24 cellular contexts compared by ENCODE assay signal in the genomic region with DNA sequence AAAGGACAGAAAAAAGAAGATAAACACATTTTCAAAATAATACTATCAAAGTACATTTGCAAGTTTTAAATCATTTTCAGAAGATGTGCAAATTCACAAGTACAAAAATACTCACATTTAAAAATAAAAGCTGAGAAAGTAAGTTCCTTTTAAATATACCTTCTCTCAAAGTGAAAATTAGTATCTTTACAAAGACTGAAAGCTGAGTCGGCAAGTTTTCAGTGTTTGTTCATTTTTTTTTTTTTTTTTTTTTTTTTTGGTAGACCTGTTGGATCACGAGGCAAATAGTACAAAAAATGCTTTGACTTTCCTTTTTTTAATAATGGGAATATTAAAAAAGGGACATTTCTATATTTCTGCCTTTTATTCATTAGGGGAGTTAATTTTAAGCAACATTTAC.
DNase-seq lines count a peak whose midpoint lies in the region; ATAC-seq, FAIRE-seq and TF ChIP-seq lines count a peak whose summit lies in the region.
"Had no signal": no experiment of that assay in that cellular context is flagged by ENCODE, and none has a peak within 500 bp of the region (broad histone marks: within the 10 kb centered on the region; RNA-seq: fewer than 3 reads in every experiment).

No MANE protein-coding gene starts in this region.

- H3K9me3 ChIP-seq in HepG2 (ENCODE audit: low read length) (no peaks in the 10 kb centered on the region), right lobe of liver (no peaks in the 10 kb centered on the region), K562 (replicated peaks; ENCODE audit: control insufficient read depth, insufficient read depth, low read depth, low read length) (no peaks in the 10 kb centered on the region), kidney (ENCODE audit: control insufficient read depth in 1 of 2, low read length in 2 of 2) (no peaks in the 10 kb centered on the region)
- H3K9me3 ChIP-seq in naive thymus-derived CD4-positive, alpha-beta T cell (ENCODE audit: control insufficient read depth in 2 of 3, low read length in 3 of 3): no peaks in the 10 kb centered on the region
- H3K9me3 ChIP-seq: BE2C; BLaER1 treated with 17β-estradiol and CSF1 and Interleukin-3, amounts not matched to agents 10 nM and 100 nM had no signal

- BruUV-seq in HepG2 (replicated peaks; lab: Mats Ljungman, UMichigan) (no TSS peak), K562 (replicated peaks; lab: Mats Ljungman, UMichigan) (no TSS peak)

- TF ChIP-seq EP300 in HepG2 (IDR thresholded peaks at IDR 0.05; ENCODE audit: low read depth in 2 of 2, low read length in 2 of 2) (no peak), HepG2 (CRISPR knock-in tag; IDR thresholded peaks at IDR 0.05; ENCODE audit: borderline replicate concordance) (no peak), K562 (IDR thresholded peaks at IDR 0.05; ENCODE audit: low read length) (no peak)

- in situ Hi-C loops in HepG2 (cut with HindIII; ENCODE audit: extremely low pct_ligation_motif_present, low pct_unique_long_range_greater_than_20kb) (no loop called here), K562 (cut with MboI) (loop anchor here (25.0 kb wide), 1 partner anchor 635 kb away; no protein-coding TSS in a partner anchor)

- no peaks in the 10 kb centered on the region for H3K36me3 Mint-ChIP-seq in naive thymus-derived CD4-positive, alpha-beta T cell
- H3K36me3 Mint-ChIP-seq: CD14-positive monocyte; CD8-positive, alpha-beta memory T cell had no signal

- no peaks in the 10 kb centered on the region for H3K4me1 Mint-ChIP-seq in naive thymus-derived CD4-positive, alpha-beta T cell
- H3K4me1 Mint-ChIP-seq: CD14-positive monocyte; CD8-positive, alpha-beta memory T cell had no signal

- H3K9me3 Mint-ChIP-seq in naive thymus-derived CD4-positive, alpha-beta T cell: peaks cover 0 to 8% (median 0%) of the 10 kb centered on the region in 11 donors

- no peak overlapping the region for H3K27ac Mint-ChIP-seq in naive thymus-derived CD4-positive, alpha-beta T cell
- H3K27ac Mint-ChIP-seq: CD14-positive monocyte; CD4-positive, alpha-beta T cell; CD8-positive, alpha-beta memory T cell had no signal

- no peak overlapping the region for H3K4me3 ChIP-seq in HepG2 (replicated peaks in 1 of 3; ENCODE audit: insufficient read depth in 1 of 3, low read depth in 2 of 3, low read length in 3 of 3)
- no peak overlapping the region for H3K4me3 ChIP-seq in right lobe of liver
- H3K4me3 ChIP-seq in K562: no peak overlapping the region
- H3K4me3 ChIP-seq in kidney (ENCODE audit: low read length in 2 of 2): no peak overlapping the region
- H3K4me3 ChIP-seq in naive thymus-derived CD4-positive, alpha-beta T cell (ENCODE audit: low read length): no peak overlapping the region
- H3K4me3 ChIP-seq: BLaER1 treated with 17β-estradiol and CSF1 and Interleukin-3, amounts not matched to agents 10 nM and 100 nM had no signal

- POLR2A ChIA-PET in HepG2 (lab: Yijun Ruan, JAX) (no interaction called here), K562 (lab: Yijun Ruan, JAX) (no interaction called here)
- POLR2A ChIA-PET in naive thymus-derived CD4-positive, alpha-beta T cell (lab: Charles Lee): no interaction called here

- intact Hi-C loops in HepG2 (cut with micrococcal nuclease; ENCODE audit: unreplicated experiment): no loop called here
- intact Hi-C loops in right lobe of liver (cut with DNase I): no loop called here
- intact Hi-C loops in K562 (cut with micrococcal nuclease): no loop called here
- intact Hi-C loops in kidney (cut with DNase I): no loop called here
- intact Hi-C loops in naive thymus-derived CD4-positive, alpha-beta T cell (cut with micrococcal nuclease): no loop called here

- 0% methylated on average over 2 of the region's 2 CpGs for WGBS in HepG2 (ENCODE audit: low lambda C conversion rate)
- WGBS in right lobe of liver (ENCODE audit: insufficient coverage, low coverage, low lambda C conversion rate, missing lambda C conversion rate): 44% methylated on average over 2 of the region's 2 CpGs
- WGBS in K562 (ENCODE audit: insufficient coverage, low coverage, missing lambda C conversion rate): 28% methylated on average over 2 of the region's 2 CpGs

- no peak for TF ChIP-seq POLR2A in HepG2 (IDR thresholded peaks at IDR 0.05; ENCODE audit: insufficient read depth in 1 of 2, low read depth in 2 of 2, low read length in 2 of 2)
- TF ChIP-seq POLR2A in right lobe of liver (IDR thresholded peaks at IDR 0.05): no peak
- TF ChIP-seq POLR2A in K562 (conservative IDR thresholded peaks at IDR 0.05): no peak

- H3K27ac ChIP-seq in HepG2 (ENCODE audit: extremely low read length, insufficient read depth, low read length) (no peak overlapping the region), right lobe of liver (no peak overlapping the region), K562 (ENCODE audit: extremely low read depth, low read depth, low read length) (no peak overlapping the region), kidney (ENCODE audit: low read depth in 2 of 2, low read length in 2 of 2) (no peak overlapping the region)
- no peak overlapping the region for H3K27ac ChIP-seq in naive thymus-derived CD4-positive, alpha-beta T cell (ENCODE audit: low read depth, low read length)
- H3K27ac ChIP-seq: 22Rv1; BLaER1 treated with 17β-estradiol and CSF1 and Interleukin-3, amounts not matched to agents 10 nM and 100 nM had no signal

- H3K4me3 Mint-ChIP-seq in naive thymus-derived CD4-positive, alpha-beta T cell: no peak overlapping the region
- H3K4me3 Mint-ChIP-seq: CD14-positive monocyte; CD4-positive, alpha-beta T cell; CD8-positive, alpha-beta memory T cell had no signal

- ATAC-seq in HepG2: no peak
- ATAC-seq in right lobe of liver: no peak
- no peak for ATAC-seq in K562
- no peak for ATAC-seq in naive thymus-derived CD4-positive, alpha-beta T cell

- H3K36me3 ChIP-seq in HepG2 (replicated peaks in 1 of 2; ENCODE audit: control insufficient read depth in 1 of 2, insufficient read depth in 2 of 2, low read length in 2 of 2) (no peaks in the 10 kb centered on the region), right lobe of liver (no peaks in the 10 kb centered on the region), K562 (ENCODE audit: control insufficient read depth, insufficient read depth, low read length) (no peaks in the 10 kb centered on the region), kidney (ENCODE audit: control insufficient read depth in 1 of 2, insufficient read depth in 2 of 2, low read length in 2 of 2) (no peaks in the 10 kb centered on the region)
- H3K36me3 ChIP-seq in naive thymus-derived CD4-positive, alpha-beta T cell (ENCODE audit: control insufficient read depth in 2 of 3, insufficient read depth in 3 of 3, low read length in 3 of 3): no peaks in the 10 kb centered on the region
- H3K36me3 ChIP-seq: BE2C; BLaER1 treated with 17β-estradiol and CSF1 and Interleukin-3, amounts not matched to agents 10 nM and 100 nM had no signal

- no peaks in the 10 kb centered on the region; a peak in 1 of 5 replicates for H3K27me3 ChIP-seq in HepG2 (ENCODE audit: control insufficient read depth in 1 of 2, insufficient read depth in 2 of 2, low read length in 2 of 2)
- no peaks in the 10 kb centered on the region for H3K27me3 ChIP-seq in right lobe of liver
- H3K27me3 ChIP-seq in K562 (ENCODE audit: control insufficient read depth in 2 of 2, insufficient read depth in 2 of 2, low read length in 2 of 2): no peaks in the 10 kb centered on the region
- no peaks in the 10 kb centered on the region for H3K27me3 ChIP-seq in naive thymus-derived CD4-positive, alpha-beta T cell (ENCODE audit: control insufficient read depth in 2 of 2, insufficient read depth in 2 of 2, low read length in 2 of 2)
- H3K27me3 ChIP-seq: BE2C; BLaER1 treated with 17β-estradiol and CSF1 and Interleukin-3, amounts not matched to agents 10 nM and 100 nM had no signal

- H2AFZ ChIP-seq in HepG2 (ENCODE audit: low read length) (no peak overlapping the region), K562 (ENCODE audit: low read depth, low read length) (no peak overlapping the region)

- CTCF ChIA-PET in HepG2 (lab: Yijun Ruan, JAX; ENCODE audit: low intra/inter-chr PET ratio, low total read pairs) (no interaction called here), K562 (lab: Yijun Ruan, JAX; ENCODE audit: low intra/inter-chr PET ratio) (no interaction called here)
- CTCF ChIA-PET in naive thymus-derived CD4-positive, alpha-beta T cell (lab: Charles Lee): no interaction called here

- H4K20me1 ChIP-seq in HepG2 (ENCODE audit: insufficient read depth, low read length): no peaks in the 10 kb centered on the region
- no peaks in the 10 kb centered on the region for H4K20me1 ChIP-seq in K562 (replicated peaks; ENCODE audit: control insufficient read depth, insufficient read depth, low read length)
- H4K20me1 ChIP-seq: BLaER1 treated with 17β-estradiol and CSF1 and Interleukin-3, amounts not matched to agents 10 nM and 100 nM had no signal

- H3K4me1 ChIP-seq in HepG2 (ENCODE audit: insufficient read depth, low read length) (no peaks in the 10 kb centered on the region), right lobe of liver (no peaks in the 10 kb centered on the region), K562 (replicated peaks in 1 of 2; ENCODE audit: control insufficient read depth in 2 of 2, insufficient read depth in 2 of 2, low read length in 2 of 2) (no peaks in the 10 kb centered on the region), kidney (ENCODE audit: control insufficient read depth in 1 of 2, insufficient read depth in 1 of 2, low read depth in 1 of 2, low read length in 2 of 2) (no peaks in the 10 kb centered on the region)
- H3K4me1 ChIP-seq in naive thymus-derived CD4-positive, alpha-beta T cell (ENCODE audit: control insufficient read depth in 2 of 2, insufficient read depth in 2 of 2, low read length in 2 of 2): no peaks in the 10 kb centered on the region
- H3K4me1 ChIP-seq: BLaER1 treated with 17β-estradiol and CSF1 and Interleukin-3, amounts not matched to agents 10 nM and 100 nM had no signal

- DNase-seq in HepG2 (ENCODE audit: low spot score) (no peak), right lobe of liver (no peak), K562 (ENCODE audit: extremely low read depth in 1 of 4, low spot score in 3 of 4) (no peak), kidney (no peak), NCI-H82 treated with DMSO at 0.1 percent for 48 hours (lab: John Stamatoyannopoulos, UW; ENCODE audit: unreplicated experiment) (no peak)
- no peak for DNase-seq in naive thymus-derived CD4-positive, alpha-beta T cell
- DNase-seq: ACHN; AML-193; BE2C; CD4-positive, alpha-beta T cell; CD8-positive, alpha-beta memory T cell; DMS 273 treated with DMSO at 0.1 percent for 48 hours; DMS79; EL; GF-D8; GOT3; H7; HCEC 1CT had no signal

- no peak overlapping the region for H3K4me2 ChIP-seq in HepG2 (ENCODE audit: low read depth, low read length)
- no peak overlapping the region for H3K4me2 ChIP-seq in K562 (ENCODE audit: insufficient read depth, low read length)
- H3K4me2 ChIP-seq: BLaER1 treated with 17β-estradiol and CSF1 and Interleukin-3, amounts not matched to agents 10 nM and 100 nM had no signal

- TF ChIP-seq CTCF in HepG2 (CRISPR knock-in tag; IDR thresholded peaks at IDR 0.05) (no peak), right lobe of liver (IDR thresholded peaks at IDR 0.05) (no peak), K562 (IDR thresholded peaks at IDR 0.05 in 2 of 3, conservative IDR thresholded peaks at IDR 0.05 in 1 of 3; ENCODE audit: insufficient read depth in 2 of 3, low read depth in 1 of 3, low read length in 3 of 3) (no peak), kidney (IDR thresholded peaks at IDR 0.05; ENCODE audit: borderline replicate concordance, extremely low read depth, insufficient read depth) (no peak)

- H3K9ac ChIP-seq in HepG2 (ENCODE audit: insufficient read depth, low read depth, low read length) (no peak overlapping the region), K562 (ENCODE audit: insufficient read depth in 1 of 2, low read depth in 2 of 2, low read length in 2 of 2) (no peak overlapping the region), kidney (ENCODE audit: low read length in 2 of 2) (no peak overlapping the region)
- H3K9ac ChIP-seq: BLaER1 treated with 17β-estradiol and CSF1 and Interleukin-3, amounts not matched to agents 10 nM and 100 nM had no signal

- TF ChIP-seq RAD21 in HepG2 (CRISPR knock-in tag; IDR thresholded peaks at IDR 0.05) (no peak), K562 (CRISPR knock-in tag; conservative IDR thresholded peaks at IDR 0.05 in 1 of 2, IDR thresholded peaks at IDR 0.05 in 1 of 2) (no peak)

- H3K79me2 ChIP-seq in HepG2 (ENCODE audit: insufficient read depth, low read length): no peaks in the 10 kb centered on the region
- no peaks in the 10 kb centered on the region for H3K79me2 ChIP-seq in K562 (ENCODE audit: control insufficient read depth, insufficient read depth, low read length)

- FAIRE-seq in HepG2 (lab: Jason Lieb, UNC) (no peak), K562 (lab: Jason Lieb, UNC) (no peak), kidney (lab: Jason Lieb, UNC) (peak; percentile 19)
- FAIRE-seq: A204.1, GM12891, GM18507 had no signal

- no peaks in the 10 kb centered on the region for H3K27me3 Mint-ChIP-seq in naive thymus-derived CD4-positive, alpha-beta T cell
- H3K27me3 Mint-ChIP-seq: CD4-positive, alpha-beta T cell; CD8-positive, alpha-beta memory T cell had no signal

- H3K9me1 ChIP-seq in K562 (ENCODE audit: control insufficient read depth, insufficient read depth, low read length): no peaks in the 10 kb centered on the region

Comparison
In these comparisons a context has a peak if more than half of its experiments do, and no peak if none do; other contexts are left out.
1. Of the 241 proteins assayed by ChIP-seq in both HepG2 and K562: peak only in HepG2: none; only in K562: MAFG; in both: MAFF and MAFK; in neither: 238.